29 cellular contexts compared by ENCODE assay signal in genomic region chr6:89264296-89264695, GRCh38. TPM values are rescaled to one million over a fixed set of nuclear protein-coding genes. Genes with fewer than 3 reads are reported as not detected.
"Had no signal": no experiment of that assay in that cellular context is flagged by ENCODE, and none has a peak within 500 bp of the region (broad histone marks: within the 10 kb centered on the region; RNA-seq: fewer than 3 reads in every experiment).

No MANE protein-coding gene starts in this region.

- ATAC-seq: heart left ventricle; left colon; natural killer cell; pancreas; right cardiac atrium; stimulated activated memory B cell treated with anti-CD40 and anti-IgM and Interleukin-4, amounts not matched to agents 10 μg/mL and 1 μg/mL and 100 μg/mL, for 72 hours; stimulated activated naive CD8-positive, alpha-beta T cell treated with anti-CD3 and anti-CD28 coated beads, Interleukin-15, amount 100 ng/mL, for 72 hours had no signal

- H3K4me1 Mint-ChIP-seq: immature natural killer cell; natural killer cell; stimulated activated naive CD8-positive, alpha-beta T cell treated with anti-CD3 and anti-CD28 coated beads, Interleukin-15, amount 100 ng/mL, for 72 hours had no signal

- DNase-seq: heart left ventricle; hypothalamus; immature natural killer cell; kidney; left colon; left ventricle myocardium inferior; mesendoderm; naive B cell; natural killer cell; nephron progenitor cell; pancreas; posterior cingulate gyrus; retina; right cardiac atrium; sigmoid colon; small intestine; spleen; stimulated activated CD4-positive, alpha-beta T cell treated with anti-CD3 and anti-CD28 coated beads, Interleukin-4, amount 100 ng/mL, for 24 hours; stimulated activated naive CD4-positive, alpha-beta T cell treated with Interleukin-2 at 50 U/mL for 16 hours; stimulated activated naive CD8-positive, alpha-beta T cell treated with anti-CD3 and anti-CD28 coated beads, Interleukin-15, amount 100 ng/mL, for 72 hours; substantia nigra; upper lobe of left lung had no signal

- H3K27ac Mint-ChIP-seq: immature natural killer cell; mesothelial cell of epicardium; naive B cell; natural killer cell; nephron progenitor cell; neural progenitor cell; stimulated activated memory B cell treated with anti-CD40 and anti-IgM and Interleukin-4, amounts not matched to agents 10 μg/mL and 1 μg/mL and 100 μg/mL, for 72 hours; stimulated activated naive CD8-positive, alpha-beta T cell treated with anti-CD3 and anti-CD28 coated beads, Interleukin-15, amount 100 ng/mL, for 72 hours had no signal

- H3K9me3 Mint-ChIP-seq: immature natural killer cell; mesothelial cell of epicardium; naive B cell; natural killer cell; nephron progenitor cell; neural progenitor cell; stimulated activated memory B cell treated with anti-CD40 and anti-IgM and Interleukin-4, amounts not matched to agents 10 μg/mL and 1 μg/mL and 100 μg/mL, for 72 hours; stimulated activated naive CD8-positive, alpha-beta T cell treated with anti-CD3 and anti-CD28 coated beads, Interleukin-15, amount 100 ng/mL, for 72 hours had no signal

- H3K4me3 Mint-ChIP-seq: immature natural killer cell; mesothelial cell of epicardium; natural killer cell; nephron progenitor cell; neural progenitor cell; stimulated activated memory B cell treated with anti-CD40 and anti-IgM and Interleukin-4, amounts not matched to agents 10 μg/mL and 1 μg/mL and 100 μg/mL, for 72 hours; stimulated activated naive CD8-positive, alpha-beta T cell treated with anti-CD3 and anti-CD28 coated beads, Interleukin-15, amount 100 ng/mL, for 72 hours had no signal

- H3K36me3 Mint-ChIP-seq: immature natural killer cell; mesothelial cell of epicardium; natural killer cell; neural progenitor cell; stimulated activated memory B cell treated with anti-CD40 and anti-IgM and Interleukin-4, amounts not matched to agents 10 μg/mL and 1 μg/mL and 100 μg/mL, for 72 hours had no signal

- H3K27me3 Mint-ChIP-seq: stimulated activated memory B cell treated with anti-CD40 and anti-IgM and Interleukin-4, amounts not matched to agents 10 μg/mL and 1 μg/mL and 100 μg/mL, for 72 hours; stimulated activated naive CD8-positive, alpha-beta T cell treated with anti-CD3 and anti-CD28 coated beads, Interleukin-15, amount 100 ng/mL, for 72 hours had no signal

RNA-seq across cellular contexts. Expression of gene GABRR1, which starts 47.1 kb away (rescaled TPM):
- total RNA-seq: heart left ventricle, kidney, left ventricle myocardium inferior, lung, mesothelial cell of epicardium, omental fat pad, pancreas, right cardiac atrium, sigmoid colon, spleen, temporal lobe, tibial nerve, upper lobe of left lung had no signal
